In the genomic region with DNA sequence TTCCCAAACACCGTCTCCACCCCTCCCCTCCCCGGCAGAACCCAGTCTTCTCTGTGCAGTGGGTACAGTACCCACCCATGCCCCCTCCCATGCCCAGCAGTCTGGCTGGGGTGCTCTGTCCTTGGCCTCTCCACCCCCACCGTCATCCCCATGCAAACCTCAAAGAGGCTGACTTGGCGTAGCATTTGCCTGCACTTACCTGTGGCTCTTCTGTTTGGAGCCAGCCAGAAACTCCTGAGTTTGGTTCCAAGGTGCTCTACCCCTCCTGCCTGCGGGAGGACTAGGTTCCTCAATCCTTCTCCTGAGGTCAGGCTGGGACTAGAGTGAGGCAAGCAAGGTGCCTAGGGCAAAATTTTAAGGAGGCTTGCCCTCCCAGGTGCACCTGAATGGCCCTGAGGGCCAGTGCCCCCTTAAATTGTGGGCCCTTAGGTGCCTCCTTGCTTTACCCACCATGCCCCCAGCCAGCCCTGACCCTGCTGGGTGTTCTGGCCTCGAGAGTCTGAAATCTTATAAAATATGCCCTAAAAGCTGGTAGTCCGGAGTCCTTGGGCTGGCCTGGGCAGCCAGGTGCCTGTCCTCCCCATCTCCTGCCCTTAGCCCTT, we compare ENCODE assay signal across 2 cellular contexts.
TF ChIP-seq lines count a peak whose summit lies in the region.

No MANE protein-coding gene starts in this region.

TF ChIP-seq in HepG2, 621 proteins besides CTCF, POLR2A, EP300 and RAD21:
- TF ChIP-seq, protein P1, sequence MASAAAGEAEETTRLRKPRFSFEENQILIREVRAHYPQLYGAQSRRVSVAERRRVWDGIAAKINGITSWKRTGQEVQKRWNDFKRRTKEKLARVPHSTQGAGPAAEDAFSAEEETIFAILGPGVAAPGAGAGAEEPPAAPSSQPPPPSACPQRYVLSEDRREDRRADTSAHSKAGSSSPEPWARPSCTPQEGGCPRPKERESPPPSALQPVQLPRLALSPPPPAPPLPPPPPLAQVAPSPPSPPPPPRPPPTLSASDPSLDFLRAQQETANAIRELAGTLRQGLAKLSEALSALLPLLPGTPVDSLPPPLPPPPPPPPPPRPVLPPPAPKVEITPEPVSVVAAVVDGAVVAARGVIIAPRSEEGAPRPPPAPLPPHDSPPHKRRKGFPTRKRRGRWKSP (CRISPR knock-in tag; IDR thresholded peaks at IDR 0.05) = no peak
- TF ChIP-seq ZNF7 (CRISPR knock-in tag; IDR thresholded peaks at IDR 0.05) (peak; percentile 71), FOXK2 (IDR thresholded peaks at IDR 0.05) (no peak)
- TF ChIP-seq, protein P2, sequence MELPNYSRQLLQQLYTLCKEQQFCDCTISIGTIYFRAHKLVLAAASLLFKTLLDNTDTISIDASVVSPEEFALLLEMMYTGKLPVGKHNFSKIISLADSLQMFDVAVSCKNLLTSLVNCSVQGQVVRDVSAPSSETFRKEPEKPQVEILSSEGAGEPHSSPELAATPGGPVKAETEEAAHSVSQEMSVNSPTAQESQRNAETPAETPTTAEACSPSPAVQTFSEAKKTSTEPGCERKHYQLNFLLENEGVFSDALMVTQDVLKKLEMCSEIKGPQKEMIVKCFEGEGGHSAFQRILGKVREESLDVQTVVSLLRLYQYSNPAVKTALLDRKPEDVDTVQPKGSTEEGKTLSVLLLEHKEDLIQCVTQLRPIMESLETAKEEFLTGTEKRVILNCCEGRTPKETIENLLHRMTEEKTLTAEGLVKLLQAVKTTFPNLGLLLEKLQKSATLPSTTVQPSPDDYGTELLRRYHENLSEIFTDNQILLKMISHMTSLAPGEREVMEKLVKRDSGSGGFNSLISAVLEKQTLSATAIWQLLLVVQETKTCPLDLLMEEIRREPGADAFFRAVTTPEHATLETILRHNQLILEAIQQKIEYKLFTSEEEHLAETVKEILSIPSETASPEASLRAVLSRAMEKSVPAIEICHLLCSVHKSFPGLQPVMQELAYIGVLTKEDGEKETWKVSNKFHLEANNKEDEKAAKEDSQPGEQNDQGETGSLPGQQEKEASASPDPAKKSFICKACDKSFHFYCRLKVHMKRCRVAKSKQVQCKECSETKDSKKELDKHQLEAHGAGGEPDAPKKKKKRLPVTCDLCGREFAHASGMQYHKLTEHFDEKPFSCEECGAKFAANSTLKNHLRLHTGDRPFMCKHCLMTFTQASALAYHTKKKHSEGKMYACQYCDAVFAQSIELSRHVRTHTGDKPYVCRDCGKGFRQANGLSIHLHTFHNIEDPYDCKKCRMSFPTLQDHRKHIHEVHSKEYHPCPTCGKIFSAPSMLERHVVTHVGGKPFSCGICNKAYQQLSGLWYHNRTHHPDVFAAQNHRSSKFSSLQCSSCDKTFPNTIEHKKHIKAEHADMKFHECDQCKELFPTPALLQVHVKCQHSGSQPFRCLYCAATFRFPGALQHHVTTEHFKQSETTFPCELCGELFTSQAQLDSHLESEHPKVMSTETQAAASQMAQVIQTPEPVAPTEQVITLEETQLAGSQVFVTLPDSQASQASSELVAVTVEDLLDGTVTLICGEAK (IDR thresholded peaks at IDR 0.05) = no peak
- TF ChIP-seq, protein P2 (CRISPR knock-in tag; IDR thresholded peaks at IDR 0.05) = no peak
TF ChIP-seq in HepG2: peak in this region for 1.

TF ChIP-seq in H1, 55 proteins besides CTCF, POLR2A, EP300 and RAD21:
- TF ChIP-seq, protein P3, sequence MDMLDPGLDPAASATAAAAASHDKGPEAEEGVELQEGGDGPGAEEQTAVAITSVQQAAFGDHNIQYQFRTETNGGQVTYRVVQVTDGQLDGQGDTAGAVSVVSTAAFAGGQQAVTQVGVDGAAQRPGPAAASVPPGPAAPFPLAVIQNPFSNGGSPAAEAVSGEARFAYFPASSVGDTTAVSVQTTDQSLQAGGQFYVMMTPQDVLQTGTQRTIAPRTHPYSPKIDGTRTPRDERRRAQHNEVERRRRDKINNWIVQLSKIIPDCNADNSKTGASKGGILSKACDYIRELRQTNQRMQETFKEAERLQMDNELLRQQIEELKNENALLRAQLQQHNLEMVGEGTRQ (IDR thresholded peaks at IDR 0.05; ENCODE audit: low read length) = no peak
- TF ChIP-seq RFX5 (IDR thresholded peaks at IDR 0.05; ENCODE audit: borderline replicate concordance, low read depth, low read length) (no peak), NRF1 (IDR thresholded peaks at IDR 0.05; ENCODE audit: low read depth, low read length) (no peak), SIRT6 (IDR thresholded peaks at IDR 0.05; ENCODE audit: low read length) (no peak), NANOG (IDR thresholded peaks at IDR 0.05; ENCODE audit: insufficient read depth, low read depth, low read length, poor library complexity, severe bottlenecking) (no peak), GTF2F1 (IDR thresholded peaks at IDR 0.05; ENCODE audit: borderline replicate concordance, low read depth, low read length) (no peak), TCF12 (IDR thresholded peaks at IDR 0.05; ENCODE audit: low read depth, low read length) (no peak), HDAC2 (IDR thresholded peaks at IDR 0.05; ENCODE audit: borderline replicate concordance in 1 of 2, low read depth in 2 of 2, low read length in 2 of 2) (no peak), MAFK (IDR thresholded peaks at IDR 0.05; ENCODE audit: low read depth, low read length) (no peak), HDAC6 (IDR thresholded peaks at IDR 0.05; ENCODE audit: low read depth, low read length) (no peak), TBP (IDR thresholded peaks at IDR 0.05; ENCODE audit: low read depth, low read length) (no peak), CHD1 (IDR thresholded peaks at IDR 0.05; ENCODE audit: low read depth, low read length) (no peak), SUZ12 (IDR thresholded peaks at IDR 0.05; ENCODE audit: low read length) (no peak), SP1 (IDR thresholded peaks at IDR 0.05; ENCODE audit: low read depth, low read length) (no peak), TAF1 (IDR thresholded peaks at IDR 0.05; ENCODE audit: low read depth, low read length) (no peak), KDM5A (IDR thresholded peaks at IDR 0.05; ENCODE audit: low read length) (no peak), POLR2AphosphoS5 (IDR thresholded peaks at IDR 0.05; ENCODE audit: low read depth, low read length) (no peak)
- TF ChIP-seq, protein P4, sequence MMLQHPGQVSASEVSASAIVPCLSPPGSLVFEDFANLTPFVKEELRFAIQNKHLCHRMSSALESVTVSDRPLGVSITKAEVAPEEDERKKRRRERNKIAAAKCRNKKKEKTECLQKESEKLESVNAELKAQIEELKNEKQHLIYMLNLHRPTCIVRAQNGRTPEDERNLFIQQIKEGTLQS (IDR thresholded peaks at IDR 0.05; ENCODE audit: insufficient read depth, low read depth, low read length) = no peak
